ENCODE assay signal across 8 cellular contexts in genomic region chrX:74534569-74535038, GRCh38.
DNase-seq lines count a peak whose midpoint lies in the region; ATAC-seq and TF ChIP-seq lines count a peak whose summit lies in the region.

No MANE protein-coding gene starts in this region.

- ATAC-seq in GM18909 (IDR thresholded peaks at IDR 0.05; ENCODE audit: poor library complexity, unreplicated experiment) (peak; percentile 44), gastroesophageal sphincter (no peak), GM21825 (IDR thresholded peaks at IDR 0.05; ENCODE audit: unreplicated experiment) (no peak), Right ventricle myocardium superior (ENCODE audit: poor library complexity) (no peak), HG03095 (IDR thresholded peaks at IDR 0.05; ENCODE audit: unreplicated experiment) (no peak)

- TF ChIP-seq EP300 in gastroesophageal sphincter (IDR thresholded peaks at IDR 0.05), result no peak

- intact Hi-C loops in Right ventricle myocardium superior (cut with DNase I), result loop anchor here (5.0 kb wide), 1 partner anchor 152 kb away; no protein-coding TSS in a partner anchor

- WGBS in gastroesophageal sphincter (ENCODE audit: low coverage in 1 of 2), 2 donors, result 60 to 88% methylated on average over 1 of the region's 2 CpGs

- H3K36me3 ChIP-seq in gastroesophageal sphincter, result peaks cover 0 to 4% of the 10 kb centered on the region in 2 donors

- no peaks in the 10 kb centered on the region for H3K9me3 ChIP-seq in gastroesophageal sphincter

- DNase-seq in AG10803 (ENCODE audit: low read depth), result peak; percentile 56
- peak; percentile 79 for DNase-seq in NB4 (ENCODE audit: low read depth)
- no peak for DNase-seq in NCI-H128 (lab: John Stamatoyannopoulos, UW; ENCODE audit: unreplicated experiment)
- DNase-seq in Right ventricle myocardium superior, result no peak

- H3K4me3 ChIP-seq in AG10803 (ENCODE audit: low read length), result no peak overlapping the region
- peak overlapping the region; percentile 60 for H3K4me3 ChIP-seq in NB4 (ENCODE audit: low read depth, low read length)
- no peak overlapping the region for H3K4me3 ChIP-seq in gastroesophageal sphincter

- H3K27me3 ChIP-seq in gastroesophageal sphincter, result no peaks in the 10 kb centered on the region

- no peak for TF ChIP-seq CTCF in AG10803 (conservative IDR thresholded peaks at IDR 0.05; ENCODE audit: low read length)
- no peak for TF ChIP-seq CTCF in NB4 (IDR thresholded peaks at IDR 0.05; ENCODE audit: low read depth, low read length)
- no peak for TF ChIP-seq CTCF in gastroesophageal sphincter (IDR thresholded peaks at IDR 0.05)

- peak overlapping the region in 3 of 4 donors; percentile 89 to 95 (median 90) for H3K27ac ChIP-seq in gastroesophageal sphincter

- TF ChIP-seq POLR2A in NB4 (IDR thresholded peaks at IDR 0.05; ENCODE audit: extremely low read depth, insufficient read length), result no peak
- no peak for TF ChIP-seq POLR2A in gastroesophageal sphincter (IDR thresholded peaks at IDR 0.05)

- H3K4me1 ChIP-seq in gastroesophageal sphincter, result peaks cover 0 to 19% (median 3%) of the 10 kb centered on the region in 3 donors

Comparison
In these comparisons a context has a peak if more than half of its experiments do, and no peak if none do; other contexts are left out.
1. DNase-seq: peak in AG10803 (single experiment) and NB4 (single experiment); none in NCI-H128 (single experiment) and Right ventricle myocardium superior (single experiment).